12 cellular contexts compared by ENCODE assay signal in genomic region chr11:64357446-64357845, GRCh38. TPM values are rescaled to one million over a fixed set of nuclear protein-coding genes. Genes with fewer than 3 reads are reported as not detected.
A peak's percentile ranks its signal among the peaks of the same experiment; 100 is the strongest.
DNase-seq lines count a peak whose midpoint lies in the region; ATAC-seq and TF ChIP-seq lines count a peak whose summit lies in the region.
"Had no signal": no experiment of that assay in that cellular context is flagged by ENCODE, and none has a peak within 500 bp of the region (broad histone marks: within the 10 kb centered on the region; RNA-seq: fewer than 3 reads in every experiment).

No MANE protein-coding gene starts in this region.

- H3K4me3 ChIP-seq in Panc1 (ENCODE audit: low read depth in 2 of 2, low read length in 2 of 2) (peak overlapping the region in 1 of 2 experiments; percentile 35; a peak in 2 of 4 replicates), spleen (no peak overlapping the region)

- POLR2A ChIA-PET in Panc1 (lab: Charles Lee), result interaction anchor here (1.5 kb wide), 1 partner anchor 15 kb away, joined by 7 read pairs; no protein-coding TSS in a partner anchor

- TF ChIP-seq CTCF in Panc1 (IDR thresholded peaks at IDR 0.05), result no peak
- TF ChIP-seq CTCF in spleen (IDR thresholded peaks at IDR 0.05 in 8 of 11, conservative IDR thresholded peaks at IDR 0.05 in 3 of 11), result no peak

- intact Hi-C loops in Panc1 (cut with micrococcal nuclease; ENCODE audit: unreplicated experiment) (loop anchor here (5.0 kb wide), 1 partner anchor 295 kb away; no protein-coding TSS in a partner anchor), spleen (cut with DNase I; ENCODE audit: low total_unique reads) (no loop called here)

- BruUV-seq in Panc1 (replicated peaks; lab: Mats Ljungman, UMichigan), result no TSS peak

- 83 to 96% (median 87%) methylated on average over 5 to 6 of the region's 6 CpGs for WGBS in spleen, 5 donors

- no peak for DNase-seq in activated CD8-positive, alpha-beta memory T cell treated with anti-CD3 and anti-CD28 coated beads, Interleukin-2, amount 10 ng/mL, durations not matched to agents 7 days and 5 days
- no peak for DNase-seq in activated CD8-positive, alpha-beta memory T cell treated with anti-CD3 and anti-CD28 coated beads, Interleukin-2, amount 50 U/mL, for 48 hours
- no peak for DNase-seq in Panc1 (ENCODE audit: low read depth, low spot score)
- no peak for DNase-seq in effector memory CD8-positive, alpha-beta T cell
- DNase-seq in spleen, result no peak
- no peak for DNase-seq in stimulated activated CD4-positive, alpha-beta T cell treated with anti-CD3 and anti-CD28 coated beads, Interleukin-4, amount 100 ng/mL, for 1 hour
- DNase-seq in DMS 273 treated with DMSO at 0.1 percent for 48 hours (lab: John Stamatoyannopoulos, UW), result no peak
- DNase-seq in RKO (ENCODE audit: low spot score), result no peak
- DNase-seq: activated CD4-positive, alpha-beta T cell treated with anti-CD3 and anti-CD28 coated beads for 1 hour; hippocampal formation; NCI-H2171; nephron progenitor cell had no signal

- H3K27ac ChIP-seq in Panc1 (ENCODE audit: low read length) (peak overlapping the region; percentile 85), spleen (peak overlapping the region in 6 of 8 donors; percentile 83 to 89 (median 84))

- ATAC-seq in activated CD8-positive, alpha-beta memory T cell treated with anti-CD3 and anti-CD28 coated beads, Interleukin-2, amount 10 ng/mL, durations not matched to agents 7 days and 5 days, result no peak
- ATAC-seq in Panc1, result no peak
- no peak for ATAC-seq in effector memory CD8-positive, alpha-beta T cell (replicated peaks)

- H3K36me3 Mint-ChIP-seq in activated CD8-positive, alpha-beta memory T cell treated with anti-CD3 and anti-CD28 coated beads, Interleukin-2, amount 10 ng/mL, durations not matched to agents 7 days and 5 days, result peaks cover 16% of the 10 kb centered on the region
- H3K36me3 Mint-ChIP-seq in effector memory CD8-positive, alpha-beta T cell (ENCODE audit: insufficient read depth), result peaks cover 20% of the 10 kb centered on the region

- H3K4me1 Mint-ChIP-seq in activated CD8-positive, alpha-beta memory T cell treated with anti-CD3 and anti-CD28 coated beads, Interleukin-2, amount 10 ng/mL, durations not matched to agents 7 days and 5 days, result peaks cover 41% of the 10 kb centered on the region
- H3K4me1 Mint-ChIP-seq in effector memory CD8-positive, alpha-beta T cell (ENCODE audit: low read depth in 2 of 2), result peaks cover 22 to 30% of the 10 kb centered on the region in 2 donors

- no peaks in the 10 kb centered on the region for H3K27me3 Mint-ChIP-seq in activated CD8-positive, alpha-beta memory T cell treated with anti-CD3 and anti-CD28 coated beads, Interleukin-2, amount 10 ng/mL, durations not matched to agents 7 days and 5 days
- no peaks in the 10 kb centered on the region for H3K27me3 Mint-ChIP-seq in effector memory CD8-positive, alpha-beta T cell

- H3K4me1 ChIP-seq in Panc1 (ENCODE audit: control insufficient read depth, insufficient read depth, low read length), result peaks cover 56% of the 10 kb centered on the region
- H3K4me1 ChIP-seq in spleen, result peaks cover 34 to 96% (median 61%) of the 10 kb centered on the region in 6 donors

- H3K9me3 Mint-ChIP-seq in activated CD8-positive, alpha-beta memory T cell treated with anti-CD3 and anti-CD28 coated beads, Interleukin-2, amount 10 ng/mL, durations not matched to agents 7 days and 5 days (ENCODE audit: low read depth), result no peaks in the 10 kb centered on the region
- no peaks in the 10 kb centered on the region for H3K9me3 Mint-ChIP-seq in effector memory CD8-positive, alpha-beta T cell
- H3K9me3 Mint-ChIP-seq: nephron progenitor cell had no signal

- H3K4me3 Mint-ChIP-seq in activated CD8-positive, alpha-beta memory T cell treated with anti-CD3 and anti-CD28 coated beads, Interleukin-2, amount 10 ng/mL, durations not matched to agents 7 days and 5 days, result no peak overlapping the region
- peak overlapping the region; percentile 77 to 93 for H3K4me3 Mint-ChIP-seq in effector memory CD8-positive, alpha-beta T cell

- H3K36me3 ChIP-seq in Panc1 (ENCODE audit: control insufficient read depth, insufficient read depth, low read length), result no peaks in the 10 kb centered on the region; the same call in 1 of the 2 replicates
- peaks cover 0 to 72% (median 30%) of the 10 kb centered on the region in 6 donors for H3K36me3 ChIP-seq in spleen

- H3K27me3 ChIP-seq in Panc1 (ENCODE audit: control insufficient read depth, insufficient read depth, low read length) (no peaks in the 10 kb centered on the region), spleen (replicated peaks in 1 of 7) (no peaks in the 10 kb centered on the region)

- no peak for TF ChIP-seq POLR2A in spleen (IDR thresholded peaks at IDR 0.05)

- CTCF ChIA-PET in activated CD8-positive, alpha-beta memory T cell treated with anti-CD3 and anti-CD28 coated beads, Interleukin-2, amount 10 ng/mL, durations not matched to agents 7 days and 5 days (lab: Charles Lee), result interaction anchor here (0.5 to 4.3 kb wide), 6 partner anchors 13 to 56 kb away, joined by 3 to 23 read pairs (median 4); partner anchors contain the start of genes PRDX5 and TRMT112
- CTCF ChIA-PET in Panc1 (lab: Charles Lee), result interaction anchor here (0.9 to 3.7 kb wide), 14 partner anchors 9 to 331 kb away, joined by 3 to 33 read pairs (median 6); partner anchors contain the start of genes ESRRA, PRDX5 and TRMT112

- in situ Hi-C loops in Panc1 (cut with HindIII; ENCODE audit: low pct_unique_long_range_greater_than_20kb, low sequenced_read_pairs), result no loop called here

- H3K9me3 ChIP-seq in Panc1 (ENCODE audit: control insufficient read depth, insufficient read depth, low read depth, low read length) (no peaks in the 10 kb centered on the region), spleen (no peaks in the 10 kb centered on the region)

- peak overlapping the region; percentile 81 for H3K27ac Mint-ChIP-seq in activated CD8-positive, alpha-beta memory T cell treated with anti-CD3 and anti-CD28 coated beads, Interleukin-2, amount 10 ng/mL, durations not matched to agents 7 days and 5 days
- peak overlapping the region in 1 of 2 donors; percentile 83 for H3K27ac Mint-ChIP-seq in effector memory CD8-positive, alpha-beta T cell

RNA-seq across cellular contexts. Expression of gene RPS6KA4, which starts 1.5 kb away (rescaled TPM):
- total RNA-seq in activated CD8-positive, alpha-beta memory T cell treated with anti-CD3 and anti-CD28 coated beads, Interleukin-2, amount 10 ng/mL, durations not matched to agents 7 days and 5 days, result 10 to 100 TPM; 31.1 to 41.9 TPM
- total RNA-seq in Panc1 (2021; ENCODE audit: unreplicated experiment) (74.0 TPM), spleen (10 to 100 TPM; 26.9 to 47.5 (median 38.2) TPM)
- polyA plus RNA-seq in Panc1 (2012; ENCODE audit: insufficient read length), result 74.3 TPM
- 10 to 100 TPM; 18.8 to 43.0 (median 32.3) TPM for polyA plus RNA-seq in spleen

RNA-seq across cellular contexts. Expression of gene CCDC88B, which starts 17.4 kb away (rescaled TPM):
- total RNA-seq in activated CD8-positive, alpha-beta memory T cell treated with anti-CD3 and anti-CD28 coated beads, Interleukin-2, amount 10 ng/mL, durations not matched to agents 7 days and 5 days, result 100 to 1,000 TPM; 152 to 164 TPM
- total RNA-seq in Panc1 (2021; ENCODE audit: unreplicated experiment), result 17.1 TPM
- 36.1 TPM for polyA plus RNA-seq in Panc1 (2012; ENCODE audit: insufficient read length)
- 100 to 1,000 TPM in 3 of 7 donors, 10 to 100 TPM in 4; 64.3 to 128 (median 86.6) TPM for total RNA-seq in spleen
- 100 to 1,000 TPM; 225 to 638 (median 623) TPM for polyA plus RNA-seq in spleen

RNA-seq across cellular contexts. Expression of gene PRDX5, which starts 39.5 kb away (rescaled TPM):
- 100 to 1,000 TPM; 125 to 163 TPM for total RNA-seq in activated CD8-positive, alpha-beta memory T cell treated with anti-CD3 and anti-CD28 coated beads, Interleukin-2, amount 10 ng/mL, durations not matched to agents 7 days and 5 days
- total RNA-seq in Panc1 (2021; ENCODE audit: unreplicated experiment) (492 TPM), spleen (100 to 1,000 TPM in 3 of 7 donors, 10 to 100 TPM in 4; 77.0 to 169 (median 95.6) TPM)
- polyA plus RNA-seq in Panc1 (2012; ENCODE audit: insufficient read length), result 1,326 TPM
- polyA plus RNA-seq in spleen, result 100 to 1,000 TPM; 181 to 302 (median 237) TPM

RNA-seq across cellular contexts. Expression of gene TRMT112, which starts 40.1 kb away (rescaled TPM):
- total RNA-seq in activated CD8-positive, alpha-beta memory T cell treated with anti-CD3 and anti-CD28 coated beads, Interleukin-2, amount 10 ng/mL, durations not matched to agents 7 days and 5 days, result 100 to 1,000 TPM; 134 to 153 TPM
- total RNA-seq in Panc1 (2021; ENCODE audit: unreplicated experiment) (341 TPM), spleen (100 to 1,000 TPM; 138 to 420 (median 158) TPM)
- 654 TPM for polyA plus RNA-seq in Panc1 (2012; ENCODE audit: insufficient read length)
- 100 to 1,000 TPM; 328 to 431 (median 350) TPM for polyA plus RNA-seq in spleen

RNA-seq across cellular contexts. Expression of gene ESRRA, which starts 52.1 kb away (rescaled TPM):
- 10 to 100 TPM; 46.6 to 54.0 TPM for total RNA-seq in activated CD8-positive, alpha-beta memory T cell treated with anti-CD3 and anti-CD28 coated beads, Interleukin-2, amount 10 ng/mL, durations not matched to agents 7 days and 5 days
- total RNA-seq in Panc1 (2021; ENCODE audit: unreplicated experiment) (81.6 TPM), spleen (10 to 100 TPM; 30.2 to 49.3 (median 43.7) TPM)
- 60.2 TPM for polyA plus RNA-seq in Panc1 (2012; ENCODE audit: insufficient read length)
- polyA plus RNA-seq in spleen, result 10 to 100 TPM; 24.0 to 56.5 (median 34.7) TPM
